ENCODE assay signal across 13 cellular contexts in genomic region chr7:2511769-2512168, GRCh38. TPM values are rescaled to one million over a fixed set of nuclear protein-coding genes. Genes with fewer than 3 reads are reported as not detected.
DNase-seq lines count a peak whose midpoint lies in the region; ATAC-seq and TF ChIP-seq lines count a peak whose summit lies in the region.
"Had no signal": no experiment of that assay in that cellular context is flagged by ENCODE, and none has a peak within 500 bp of the region (broad histone marks: within the 10 kb centered on the region; RNA-seq: fewer than 3 reads in every experiment).

No MANE protein-coding gene starts in this region.

- H3K27ac ChIP-seq in right atrium auricular region (peak overlapping the region in 1 of 2 donors; percentile 23), right lobe of liver (peak overlapping the region in 2 of 3 donors; percentile 40), upper lobe of right lung (peak overlapping the region; percentile 78)
- H3K27ac ChIP-seq: KMS-11, SJSA1 had no signal

- WGBS in right lobe of liver (ENCODE audit: insufficient coverage, low coverage, low lambda C conversion rate, missing lambda C conversion rate): no CpG with 5 or more reads among the region's 18 CpGs

- H3K27me3 ChIP-seq in right atrium auricular region: no peaks in the 10 kb centered on the region
- H3K27me3 ChIP-seq in right lobe of liver: no peaks in the 10 kb centered on the region
- H3K27me3 ChIP-seq in upper lobe of right lung: no peaks in the 10 kb centered on the region
- H3K27me3 ChIP-seq: SJSA1 had no signal

- no peaks in the 10 kb centered on the region for H3K9me3 Mint-ChIP-seq in activated T-helper 2 cell treated with anti-CD3 and anti-CD28 coated beads, Interferon-gamma antibody, Interleukin-2, Interleukin-4, amounts not matched to agents 10 μg/mL and 5 μg/mL and 100 μg/mL, durations not matched to agents 14 hours and 24 hours and 36 hours

- intact Hi-C loops in Right ventricle myocardium superior (cut with DNase I): no loop called here
- intact Hi-C loops in activated T-helper 2 cell treated with anti-CD3 and anti-CD28 coated beads, Interferon-gamma antibody, Interleukin-2, Interleukin-4, amounts not matched to agents 10 μg/mL and 5 μg/mL and 100 μg/mL, durations not matched to agents 14 hours and 24 hours and 36 hours (cut with micrococcal nuclease): no loop called here
- intact Hi-C loops in right lobe of liver (cut with DNase I): no loop called here
- intact Hi-C loops in upper lobe of right lung (cut with DNase I): no loop called here

- H3K4me3 ChIP-seq in right atrium auricular region: peak overlapping the region in 1 of 2 donors; percentile 13
- no peak overlapping the region for H3K4me3 ChIP-seq in right lobe of liver
- peak overlapping the region; percentile 33 for H3K4me3 ChIP-seq in upper lobe of right lung
- H3K4me3 ChIP-seq: SJSA1 had no signal

- ATAC-seq in Right ventricle myocardium superior (ENCODE audit: poor library complexity) (peak; percentile 7), right lobe of liver (peak; percentile 4 to 34 (median 23)), upper lobe of right lung (no peak), HG03342 (IDR thresholded peaks at IDR 0.05; ENCODE audit: unreplicated experiment) (no peak)

- no peaks in the 10 kb centered on the region for H3K36me3 Mint-ChIP-seq in activated T-helper 2 cell treated with anti-CD3 and anti-CD28 coated beads, Interferon-gamma antibody, Interleukin-2, Interleukin-4, amounts not matched to agents 10 μg/mL and 5 μg/mL and 100 μg/mL, durations not matched to agents 14 hours and 24 hours and 36 hours (ENCODE audit: low read depth)

- no peak overlapping the region for H3K4me3 Mint-ChIP-seq in activated T-helper 2 cell treated with anti-CD3 and anti-CD28 coated beads, Interferon-gamma antibody, Interleukin-2, Interleukin-4, amounts not matched to agents 10 μg/mL and 5 μg/mL and 100 μg/mL, durations not matched to agents 14 hours and 24 hours and 36 hours (ENCODE audit: low read depth)

- TF ChIP-seq CTCF in right atrium auricular region (IDR thresholded peaks at IDR 0.05): no peak
- TF ChIP-seq CTCF in right lobe of liver (IDR thresholded peaks at IDR 0.05): no peak
- TF ChIP-seq CTCF in upper lobe of right lung (IDR thresholded peaks at IDR 0.05): no peak

- TF ChIP-seq POLR2A in right lobe of liver (IDR thresholded peaks at IDR 0.05): no peak

- DNase-seq in Right ventricle myocardium superior (no peak), right atrium auricular region (ENCODE audit: low spot score) (no peak), right lobe of liver (no peak), upper lobe of right lung (no peak), NCI-H2227 treated with DMSO at 0.1 percent for 48 hours (lab: John Stamatoyannopoulos, UW) (no peak)
- DNase-seq in activated T-helper 2 cell treated with anti-CD3 and anti-CD28 coated beads, Interferon-gamma antibody, Interleukin-2, Interleukin-4, amounts not matched to agents 10 μg/mL and 5 μg/mL and 100 μg/mL, durations not matched to agents 14 hours and 24 hours and 36 hours (ENCODE audit: low spot score): no peak
- DNase-seq in activated CD4-positive, alpha-beta T cell treated with anti-CD3 and anti-CD28 coated beads, Interleukin-2, amount 50 U/mL, for 48 hours: no peak

- no peaks in the 10 kb centered on the region for H3K27me3 Mint-ChIP-seq in activated T-helper 2 cell treated with anti-CD3 and anti-CD28 coated beads, Interferon-gamma antibody, Interleukin-2, Interleukin-4, amounts not matched to agents 10 μg/mL and 5 μg/mL and 100 μg/mL, durations not matched to agents 14 hours and 24 hours and 36 hours (ENCODE audit: low read depth)

- peaks cover 27% of the 10 kb centered on the region for H3K4me1 Mint-ChIP-seq in activated T-helper 2 cell treated with anti-CD3 and anti-CD28 coated beads, Interferon-gamma antibody, Interleukin-2, Interleukin-4, amounts not matched to agents 10 μg/mL and 5 μg/mL and 100 μg/mL, durations not matched to agents 14 hours and 24 hours and 36 hours (ENCODE audit: low read depth)

- H3K9me3 ChIP-seq in right atrium auricular region (no peaks in the 10 kb centered on the region), right lobe of liver (no peaks in the 10 kb centered on the region), upper lobe of right lung (no peaks in the 10 kb centered on the region)
- H3K9me3 ChIP-seq: SJSA1 had no signal

- peak overlapping the region; percentile 54 for H3K27ac Mint-ChIP-seq in activated T-helper 2 cell treated with anti-CD3 and anti-CD28 coated beads, Interferon-gamma antibody, Interleukin-2, Interleukin-4, amounts not matched to agents 10 μg/mL and 5 μg/mL and 100 μg/mL, durations not matched to agents 14 hours and 24 hours and 36 hours

- H3K36me3 ChIP-seq in right atrium auricular region (no peaks in the 10 kb centered on the region), right lobe of liver (no peaks in the 10 kb centered on the region), upper lobe of right lung (no peaks in the 10 kb centered on the region)
- H3K36me3 ChIP-seq: SJSA1 had no signal

- peaks cover 0 to 51% of the 10 kb centered on the region in 2 donors for H3K4me1 ChIP-seq in right atrium auricular region
- H3K4me1 ChIP-seq in right lobe of liver: peaks cover 0 to 4% (median 0%) of the 10 kb centered on the region in 4 donors
- peaks cover 52% of the 10 kb centered on the region for H3K4me1 ChIP-seq in upper lobe of right lung

RNA-seq across cellular contexts. Expression of gene LFNG, which starts 7.8 kb away (rescaled TPM):
- total RNA-seq in Right ventricle myocardium superior: 4.6 TPM
- total RNA-seq in right atrium auricular region: 1 to 10 TPM; 3.8 to 4.3 TPM
- 41.0 and 45.6 TPM in 2 replicates for total RNA-seq in activated T-helper 2 cell treated with anti-CD3 and anti-CD28 coated beads, Interferon-gamma antibody, Interleukin-2, Interleukin-4, amounts not matched to agents 10 μg/mL and 5 μg/mL and 100 μg/mL, durations not matched to agents 14 hours and 24 hours and 36 hours
- total RNA-seq in right lobe of liver: 1 to 10 TPM; 1.0 to 4.3 (median 1.7) TPM
- 35.4 TPM for total RNA-seq in upper lobe of right lung

RNA-seq across cellular contexts. Expression of gene GRIFIN, which starts 35.6 kb away (rescaled TPM):
- total RNA-seq in Right ventricle myocardium superior: not detected
- total RNA-seq in right atrium auricular region: not detected
- not detected in 2 replicates for total RNA-seq in activated T-helper 2 cell treated with anti-CD3 and anti-CD28 coated beads, Interferon-gamma antibody, Interleukin-2, Interleukin-4, amounts not matched to agents 10 μg/mL and 5 μg/mL and 100 μg/mL, durations not matched to agents 14 hours and 24 hours and 36 hours
- total RNA-seq in right lobe of liver: not detected
- total RNA-seq in upper lobe of right lung: not detected
- total RNA-seq: H7, left colon, pulmonary artery endothelial cell, SJSA1 had no signal

RNA-seq across cellular contexts. Expression of gene BRAT1, which starts 43.6 kb away (rescaled TPM):
- 14.7 TPM for total RNA-seq in Right ventricle myocardium superior
- 10 to 100 TPM; 20.9 to 24.6 TPM for total RNA-seq in right atrium auricular region
- 39.9 and 41.9 TPM in 2 replicates for total RNA-seq in activated T-helper 2 cell treated with anti-CD3 and anti-CD28 coated beads, Interferon-gamma antibody, Interleukin-2, Interleukin-4, amounts not matched to agents 10 μg/mL and 5 μg/mL and 100 μg/mL, durations not matched to agents 14 hours and 24 hours and 36 hours
- 10 to 100 TPM; 11.1 to 25.9 (median 14.8) TPM for total RNA-seq in right lobe of liver
- 24.1 TPM for total RNA-seq in upper lobe of right lung

RNA-seq across cellular contexts. Expression of gene IQCE, which starts 47.0 kb away (rescaled TPM):
- total RNA-seq in Right ventricle myocardium superior (9.9 TPM), right atrium auricular region (1 to 10 TPM; 6.6 to 9.1 TPM), right lobe of liver (1 to 10 TPM; 3.7 to 7.0 (median 4.0) TPM), upper lobe of right lung (22.2 TPM)
- total RNA-seq in activated T-helper 2 cell treated with anti-CD3 and anti-CD28 coated beads, Interferon-gamma antibody, Interleukin-2, Interleukin-4, amounts not matched to agents 10 μg/mL and 5 μg/mL and 100 μg/mL, durations not matched to agents 14 hours and 24 hours and 36 hours: 9.4 and 12.3 TPM in 2 replicates

Comparison
In these comparisons a context has a peak if more than half of its experiments do, and no peak if none do; other contexts are left out.
1. ATAC-seq: peak in Right ventricle myocardium superior (single experiment) and right lobe of liver (4 of 4); none in upper lobe of right lung (single experiment) and HG03342 (single experiment).